In genomic region chr4:18105023-18106011, GRCh38 we compare ENCODE assay signal across 15 cellular contexts.
DNase-seq lines count a peak whose midpoint lies in the region; ATAC-seq, FAIRE-seq and TF ChIP-seq lines count a peak whose summit lies in the region.
"Had no signal": no experiment of that assay in that cellular context is flagged by ENCODE, and none has a peak within 500 bp of the region (broad histone marks: within the 10 kb centered on the region; RNA-seq: fewer than 3 reads in every experiment).

No MANE protein-coding gene starts in this region.

- H3K9me3 ChIP-seq in MM.1S (replicated peaks; ENCODE audit: insufficient read depth, low read length) = no peaks in the 10 kb centered on the region

- no peak overlapping the region for H3K9ac ChIP-seq in MM.1S (ENCODE audit: low read length)
- H3K9ac ChIP-seq: neural progenitor cell had no signal

- H3K4me2 ChIP-seq in MM.1S (ENCODE audit: low read depth, low read length) = no peak overlapping the region
- H3K4me2 ChIP-seq: neural progenitor cell had no signal

- H3K27me3 Mint-ChIP-seq in activated T-helper 17 cell treated with anti-CD3 and anti-CD28 coated beads, Interleukin-2, amount 50 U/mL, for 72 hours = peaks cover 3% of the 10 kb centered on the region
- H3K27me3 Mint-ChIP-seq in activated T-cell treated with anti-CD3 and anti-CD28 coated beads, Interleukin-2, amount 50 U/mL, for 24 hours = peaks cover 15% of the 10 kb centered on the region

- no peak overlapping the region for H3K27ac Mint-ChIP-seq in activated T-helper 17 cell treated with anti-CD3 and anti-CD28 coated beads, Interleukin-2, amount 50 U/mL, for 72 hours
- no peak overlapping the region for H3K27ac Mint-ChIP-seq in activated T-cell treated with anti-CD3 and anti-CD28 coated beads, Interleukin-2, amount 50 U/mL, for 24 hours
- H3K27ac Mint-ChIP-seq: neural progenitor cell had no signal

- no peak for FAIRE-seq in urothelium cell line (lab: Jason Lieb, UNC)
- FAIRE-seq: H1 had no signal

- no peaks in the 10 kb centered on the region for H3K4me1 Mint-ChIP-seq in activated T-helper 17 cell treated with anti-CD3 and anti-CD28 coated beads, Interleukin-2, amount 50 U/mL, for 72 hours
- H3K4me1 Mint-ChIP-seq in activated T-cell treated with anti-CD3 and anti-CD28 coated beads, Interleukin-2, amount 50 U/mL, for 24 hours (ENCODE audit: low read depth) = no peaks in the 10 kb centered on the region

- no peak for TF ChIP-seq CTCF in GM20000 (IDR thresholded peaks at IDR 0.05; ENCODE audit: extremely low read depth, missing control alignments)
- TF ChIP-seq CTCF in MM.1S (IDR thresholded peaks at IDR 0.05; ENCODE audit: low read length) = no peak

- no peaks in the 10 kb centered on the region for H3K36me3 ChIP-seq in MM.1S (replicated peaks; ENCODE audit: insufficient read depth, low read length)
- H3K36me3 ChIP-seq: neural progenitor cell had no signal

- H3K27me3 ChIP-seq in MM.1S (replicated peaks; ENCODE audit: insufficient read depth, low read length) = no peaks in the 10 kb centered on the region
- H3K27me3 ChIP-seq: neural progenitor cell had no signal

- no peak overlapping the region for H3K27ac ChIP-seq in MM.1S (ENCODE audit: low read length)
- H3K27ac ChIP-seq: neural progenitor cell, RWPE1 had no signal

- ATAC-seq in GM18508 (IDR thresholded peaks at IDR 0.05; ENCODE audit: insufficient read depth, unreplicated experiment) (peak; percentile 88), HG02973 (IDR thresholded peaks at IDR 0.05; ENCODE audit: unreplicated experiment) (peak; percentile 85)
- ATAC-seq in activated T-helper 17 cell treated with anti-CD3 and anti-CD28 coated beads, Interleukin-2, amount 50 U/mL, for 72 hours (replicated peaks) = no peak

- no peak overlapping the region for H3K4me3 Mint-ChIP-seq in activated T-helper 17 cell treated with anti-CD3 and anti-CD28 coated beads, Interleukin-2, amount 50 U/mL, for 72 hours
- no peak overlapping the region for H3K4me3 Mint-ChIP-seq in activated T-cell treated with anti-CD3 and anti-CD28 coated beads, Interleukin-2, amount 50 U/mL, for 24 hours
- H3K4me3 Mint-ChIP-seq: neural progenitor cell had no signal

- no peaks in the 10 kb centered on the region for H3F3A ChIP-seq in MM.1S (ENCODE audit: insufficient read depth, low read length)

- H4K20me1 ChIP-seq in MM.1S (ENCODE audit: insufficient read depth, low read length) = no peaks in the 10 kb centered on the region

- no peaks in the 10 kb centered on the region for H3K9me3 Mint-ChIP-seq in activated T-helper 17 cell treated with anti-CD3 and anti-CD28 coated beads, Interleukin-2, amount 50 U/mL, for 72 hours
- H3K9me3 Mint-ChIP-seq in activated T-cell treated with anti-CD3 and anti-CD28 coated beads, Interleukin-2, amount 50 U/mL, for 24 hours = no peaks in the 10 kb centered on the region
- H3K9me3 Mint-ChIP-seq: neural progenitor cell had no signal

- H3K79me2 ChIP-seq in MM.1S (ENCODE audit: low read length) = no peaks in the 10 kb centered on the region

- H3K4me3 ChIP-seq in MM.1S (ENCODE audit: low read length) = no peak overlapping the region
- H3K4me3 ChIP-seq: neural progenitor cell, smooth muscle cell had no signal

- no peak overlapping the region for H2AFZ ChIP-seq in MM.1S (ENCODE audit: low read length)
- H2AFZ ChIP-seq: neural progenitor cell had no signal

- H3K9me2 ChIP-seq in MM.1S (replicated peaks; ENCODE audit: insufficient read depth, low read length) = no peaks in the 10 kb centered on the region

- DNase-seq in GM20000 (ENCODE audit: low spot score) (peak; percentile 9), MM.1S (peak; percentile 8), NCI-H446 treated with DMSO at 0.1 percent for 48 hours (lab: John Stamatoyannopoulos, UW) (no peak), urothelium cell line (ENCODE audit: low spot score) (no peak)
- DNase-seq in activated T-cell treated with anti-CD3 and anti-CD28 coated beads, Interleukin-2, amount 50 U/mL, for 24 hours = no peak
- DNase-seq: activated effector memory CD4-positive, alpha-beta T cell treated with Interleukin-2 at 50 U/mL for 16 hours; caudate nucleus; NCI-H2107 had no signal

- peaks cover 3% of the 10 kb centered on the region; the same call in 1 of the 2 replicates for H3K4me1 ChIP-seq in MM.1S (ENCODE audit: low read length)
- H3K4me1 ChIP-seq: neural progenitor cell had no signal

- no peaks in the 10 kb centered on the region for H3K36me3 Mint-ChIP-seq in activated T-helper 17 cell treated with anti-CD3 and anti-CD28 coated beads, Interleukin-2, amount 50 U/mL, for 72 hours (ENCODE audit: low read depth)
- no peaks in the 10 kb centered on the region for H3K36me3 Mint-ChIP-seq in activated T-cell treated with anti-CD3 and anti-CD28 coated beads, Interleukin-2, amount 50 U/mL, for 24 hours (ENCODE audit: low read depth)
- H3K36me3 Mint-ChIP-seq: neural progenitor cell had no signal

Comparison
In these comparisons a context has a peak if more than half of its experiments do, and no peak if none do; other contexts are left out.
1. DNase-seq: peak in GM20000 (single experiment) and MM.1S (single experiment); none in NCI-H446 treated with DMSO at 0.1 percent for 48 hours (single experiment), activated T-cell treated with anti-CD3 and anti-CD28 coated beads, Interleukin-2, amount 50 U/mL, for 24 hours (single experiment) and urothelium cell line (single experiment).